17 cellular contexts compared by ENCODE assay signal in genomic region chr1:51203874-51204245, GRCh38. TPM values are rescaled to one million over a fixed set of nuclear protein-coding genes. Genes with fewer than 3 reads are reported as not detected.
DNase-seq lines count a peak whose midpoint lies in the region; ATAC-seq and TF ChIP-seq lines count a peak whose summit lies in the region.
"Had no signal": no experiment of that assay in that cellular context is flagged by ENCODE, and none has a peak within 500 bp of the region (broad histone marks: within the 10 kb centered on the region; RNA-seq: fewer than 3 reads in every experiment).

No MANE protein-coding gene starts in this region.

- peak; percentile 30 for ATAC-seq in GM21528 (IDR thresholded peaks at IDR 0.05; ENCODE audit: low FRiP score, unreplicated experiment)
- no peak for ATAC-seq in activated T-helper 17 cell treated with anti-CD3 and anti-CD28 coated beads, Interleukin-2, amount 50 U/mL, for 72 hours (replicated peaks)
- ATAC-seq: CD8-positive, alpha-beta T cell; HepG2 had no signal

- no peaks in the 10 kb centered on the region for H3K9me3 ChIP-seq in MM.1S (replicated peaks; ENCODE audit: insufficient read depth, low read length)

- H3K36me3 ChIP-seq in MM.1S (replicated peaks; ENCODE audit: insufficient read depth, low read length): no peaks in the 10 kb centered on the region

- H3F3A ChIP-seq in MM.1S (ENCODE audit: insufficient read depth, low read length): peaks cover 14% of the 10 kb centered on the region

- H3K4me2 ChIP-seq in MM.1S (ENCODE audit: low read depth, low read length): peak overlapping the region; percentile 31

- H3K36me3 Mint-ChIP-seq in T-helper 2 cell treated with Interferon-gamma antibody and Interleukin-4, amounts not matched to agents 5 μg/mL and 100 μg/mL, for 36 hours (ENCODE audit: low read depth): no peaks in the 10 kb centered on the region
- no peaks in the 10 kb centered on the region for H3K36me3 Mint-ChIP-seq in activated T-helper 17 cell treated with anti-CD3 and anti-CD28 coated beads, Interleukin-2, amount 50 U/mL, for 72 hours (ENCODE audit: low read depth)
- H3K36me3 Mint-ChIP-seq: CD14-positive monocyte; CD8-positive, alpha-beta T cell had no signal

- no peak for DNase-seq in T-helper 2 cell treated with Interferon-gamma antibody and Interleukin-4, amounts not matched to agents 5 μg/mL and 100 μg/mL, for 36 hours (ENCODE audit: low spot score)
- no peak for DNase-seq in T-helper 2 cell
- no peak for DNase-seq in MM.1S
- DNase-seq in SHP77 (lab: John Stamatoyannopoulos, UW): no peak
- no peak for DNase-seq in head of caudate nucleus
- DNase-seq: CD8-positive, alpha-beta T cell; COR-L47; DMS153; DMS79 treated with DMSO at 0.1 percent for 48 hours; EL; GM23248; H7 had no signal

- no peaks in the 10 kb centered on the region for H3K79me2 ChIP-seq in MM.1S (ENCODE audit: low read length)

- intact Hi-C loops in head of caudate nucleus (cut with DNase I): no loop called here

- H3K9ac ChIP-seq in MM.1S (ENCODE audit: low read length): peak overlapping the region; percentile 34; the same call in 1 of the 2 replicates
- H3K9ac ChIP-seq: GM23248 had no signal

- no peaks in the 10 kb centered on the region for H4K20me1 ChIP-seq in MM.1S (ENCODE audit: insufficient read depth, low read length)

- H3K4me3 Mint-ChIP-seq in T-helper 2 cell treated with Interferon-gamma antibody and Interleukin-4, amounts not matched to agents 5 μg/mL and 100 μg/mL, for 36 hours: no peak overlapping the region
- no peak overlapping the region for H3K4me3 Mint-ChIP-seq in activated T-helper 17 cell treated with anti-CD3 and anti-CD28 coated beads, Interleukin-2, amount 50 U/mL, for 72 hours
- H3K4me3 Mint-ChIP-seq: CD14-positive monocyte; CD8-positive, alpha-beta T cell had no signal

- no peak overlapping the region for H3K4me3 ChIP-seq in MM.1S (ENCODE audit: low read length)
- H3K4me3 ChIP-seq: GM23248 had no signal

- no peak for TF ChIP-seq CTCF in MM.1S (IDR thresholded peaks at IDR 0.05; ENCODE audit: low read length)

- no peaks in the 10 kb centered on the region for H3K9me3 Mint-ChIP-seq in T-helper 2 cell treated with Interferon-gamma antibody and Interleukin-4, amounts not matched to agents 5 μg/mL and 100 μg/mL, for 36 hours
- H3K9me3 Mint-ChIP-seq in activated T-helper 17 cell treated with anti-CD3 and anti-CD28 coated beads, Interleukin-2, amount 50 U/mL, for 72 hours: no peaks in the 10 kb centered on the region
- H3K9me3 Mint-ChIP-seq: CD14-positive monocyte; CD8-positive, alpha-beta T cell had no signal

- H3K4me1 Mint-ChIP-seq in T-helper 2 cell treated with Interferon-gamma antibody and Interleukin-4, amounts not matched to agents 5 μg/mL and 100 μg/mL, for 36 hours (ENCODE audit: low read depth): peaks cover 15% of the 10 kb centered on the region
- no peaks in the 10 kb centered on the region for H3K4me1 Mint-ChIP-seq in activated T-helper 17 cell treated with anti-CD3 and anti-CD28 coated beads, Interleukin-2, amount 50 U/mL, for 72 hours
- H3K4me1 Mint-ChIP-seq: CD14-positive monocyte had no signal

- no peaks in the 10 kb centered on the region for H3K9me2 ChIP-seq in MM.1S (replicated peaks; ENCODE audit: insufficient read depth, low read length)

- H2AFZ ChIP-seq in MM.1S (ENCODE audit: low read length): peak overlapping the region; percentile 35
- H2AFZ ChIP-seq: GM23248 had no signal

- H3K27me3 ChIP-seq in MM.1S (replicated peaks; ENCODE audit: insufficient read depth, low read length): no peaks in the 10 kb centered on the region

- peaks cover 17% of the 10 kb centered on the region for H3K4me1 ChIP-seq in MM.1S (ENCODE audit: low read length)

- peak overlapping the region; percentile 68 for H3K27ac Mint-ChIP-seq in T-helper 2 cell treated with Interferon-gamma antibody and Interleukin-4, amounts not matched to agents 5 μg/mL and 100 μg/mL, for 36 hours
- no peak overlapping the region for H3K27ac Mint-ChIP-seq in activated T-helper 17 cell treated with anti-CD3 and anti-CD28 coated beads, Interleukin-2, amount 50 U/mL, for 72 hours
- H3K27ac Mint-ChIP-seq: CD14-positive monocyte; CD8-positive, alpha-beta T cell had no signal

- H3K27ac ChIP-seq in MM.1S (ENCODE audit: low read length): peak overlapping the region; percentile 92
- H3K27ac ChIP-seq: 22Rv1, GM23248 had no signal

- no peaks in the 10 kb centered on the region for H3K27me3 Mint-ChIP-seq in T-helper 2 cell treated with Interferon-gamma antibody and Interleukin-4, amounts not matched to agents 5 μg/mL and 100 μg/mL, for 36 hours (ENCODE audit: low read depth)
- no peaks in the 10 kb centered on the region for H3K27me3 Mint-ChIP-seq in activated T-helper 17 cell treated with anti-CD3 and anti-CD28 coated beads, Interleukin-2, amount 50 U/mL, for 72 hours

RNA-seq across cellular contexts. Expression of gene RNF11, which starts 32.2 kb away (rescaled TPM):
- total RNA-seq in activated T-helper 17 cell treated with anti-CD3 and anti-CD28 coated beads, Interleukin-2, amount 50 U/mL, for 72 hours: 10 to 100 TPM; 23.6 to 30.3 TPM
